10 cellular contexts compared by ENCODE assay signal in the genomic region with DNA sequence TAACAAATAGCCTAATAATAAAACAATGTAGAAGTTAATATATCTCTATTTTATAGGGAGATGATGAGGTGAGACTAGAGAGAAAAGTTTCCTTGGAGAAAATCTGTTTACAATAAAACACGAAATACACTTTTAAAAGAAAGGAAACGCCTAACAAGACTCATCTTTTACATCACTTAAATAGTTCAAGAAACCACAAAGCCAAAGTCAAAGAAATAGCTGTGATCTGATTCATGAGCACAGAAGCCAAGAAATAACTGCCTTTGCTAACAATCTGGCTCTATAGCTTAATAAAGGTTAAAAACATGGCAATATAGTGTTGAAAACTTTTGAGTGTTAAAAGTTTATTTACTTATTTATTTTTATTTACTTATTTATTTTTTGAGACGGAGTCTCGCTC.
A peak's percentile ranks its signal among the peaks of the same experiment; 100 is the strongest.
DNase-seq lines count a peak whose midpoint lies in the region; ATAC-seq and TF ChIP-seq lines count a peak whose summit lies in the region.
"Had no signal": no experiment of that assay in that cellular context is flagged by ENCODE, and none has a peak within 500 bp of the region (broad histone marks: within the 10 kb centered on the region; RNA-seq: fewer than 3 reads in every experiment).

No MANE protein-coding gene starts in this region.

- H3K36me3 ChIP-seq in brain microvascular endothelial cell (replicated peaks) = peaks cover 13% of the 10 kb centered on the region
- H3K36me3 ChIP-seq in muscle layer of duodenum (ENCODE audit: control insufficient read depth in 1 of 2, insufficient read depth in 2 of 2, low read length in 2 of 2) = peaks cover 0 to 19% of the 10 kb centered on the region in 2 donors

- H3K4me1 ChIP-seq in muscle layer of duodenum (ENCODE audit: control insufficient read depth in 1 of 2, insufficient read depth in 2 of 2, low read length in 2 of 2) = peaks cover 0 to 5% of the 10 kb centered on the region in 2 donors
- H3K4me1 ChIP-seq in H9 (ENCODE audit: insufficient read depth, low read length) = no peaks in the 10 kb centered on the region; the same call in 1 of the 2 replicates
- H3K4me1 ChIP-seq: parathyroid adenoma had no signal

- DNase-seq in AG08395 (ENCODE audit: low spot score) = peak; percentile 75
- DNase-seq in HT-29 (ENCODE audit: low spot score) = peak; percentile 29
- peak; percentile 65 for DNase-seq in brain microvascular endothelial cell
- DNase-seq in stimulated activated CD8-positive, alpha-beta memory T cell treated with anti-CD3 and anti-CD28 coated beads, Interleukin-4, amount 100 ng/mL, for 48 hours = no peak
- no peak for DNase-seq in H9
- DNase-seq: NCI-H1436 had no signal

- no peak overlapping the region for H2BK120ac ChIP-seq in H9 (ENCODE audit: low read depth, low read length, poor library complexity, severe bottlenecking)

- no peak for ATAC-seq in HG03571 (IDR thresholded peaks at IDR 0.05; ENCODE audit: unreplicated experiment)
- ATAC-seq in HG02623 (IDR thresholded peaks at IDR 0.05; ENCODE audit: unreplicated experiment) = no peak

- no peak overlapping the region for H2AFZ ChIP-seq in H9 (ENCODE audit: low read length)
- H2AFZ ChIP-seq: parathyroid adenoma had no signal

- no peak overlapping the region for H3K4me3 Mint-ChIP-seq in H9

- no CpG with 5 or more reads among the region's 4 CpGs for WGBS in H9 (ENCODE audit: extremely low coverage, insufficient read length, low lambda C conversion rate)

- no peak overlapping the region for H4K91ac ChIP-seq in H9 (ENCODE audit: insufficient read length, low read depth, low read length)

- H3K27ac Mint-ChIP-seq in H9 = no peak overlapping the region

- H2BK15ac ChIP-seq in H9 (ENCODE audit: low read depth, low read length) = no peak overlapping the region

- H4K20me1 ChIP-seq in H9 (ENCODE audit: control insufficient read depth, insufficient read depth, insufficient read length) = no peaks in the 10 kb centered on the region

- H2BK12ac ChIP-seq in H9 (ENCODE audit: insufficient read length, low read depth, low read length) = no peak overlapping the region

- no peak overlapping the region for H3K4ac ChIP-seq in H9 (ENCODE audit: low read depth, low read length)

- peaks cover 6 to 15% of the 10 kb centered on the region in 2 experiments for H3K4me1 Mint-ChIP-seq in H9

- peaks cover 4% of the 10 kb centered on the region for H3K79me1 ChIP-seq in H9 (ENCODE audit: insufficient read depth, low read depth, low read length, poor library complexity, severe bottlenecking)

- no peak overlapping the region for H4K8ac ChIP-seq in H9 (replicated peaks; ENCODE audit: insufficient read length, low read depth, low read length)

- no peak overlapping the region for H3K14ac ChIP-seq in H9 (ENCODE audit: insufficient read depth, low read length)

- no peak overlapping the region for H3K18ac ChIP-seq in H9 (ENCODE audit: insufficient read length, low read depth, low read length)

- H3K9me3 ChIP-seq in muscle layer of duodenum (ENCODE audit: control insufficient read depth in 1 of 2, low read length in 2 of 2) (no peaks in the 10 kb centered on the region), H9 (ENCODE audit: control insufficient read depth, low read depth, low read length) (no peaks in the 10 kb centered on the region)

- H4K5ac ChIP-seq in H9 (ENCODE audit: insufficient read length, low read depth, low read length) = no peak overlapping the region

- no peaks in the 10 kb centered on the region; the same call in 1 of the 2 replicates for H3K79me2 ChIP-seq in H9 (ENCODE audit: insufficient read depth, low read length)

- peaks cover 16 to 19% of the 10 kb centered on the region in 2 experiments for H3K9me3 Mint-ChIP-seq in H9

- H3K9ac ChIP-seq in H9 (ENCODE audit: extremely low read depth, insufficient read length, low read length) = no peak overlapping the region
- H3K9ac ChIP-seq: parathyroid adenoma had no signal

- no peaks in the 10 kb centered on the region for H3K23me2 ChIP-seq in H9 (ENCODE audit: insufficient read length, low read depth, low read length, poor library complexity, severe bottlenecking)

- peaks cover 17 to 25% (median 19%) of the 10 kb centered on the region in 3 experiments for H3K36me3 Mint-ChIP-seq in H9 (ENCODE audit: insufficient read depth in 1 of 3, low read depth in 3 of 3)

- no peak for TF ChIP-seq CTCF in brain microvascular endothelial cell (IDR thresholded peaks at IDR 0.05; ENCODE audit: low read depth, low read length, missing control alignments)
- TF ChIP-seq CTCF in H9 (conservative IDR thresholded peaks at IDR 0.05) = no peak

- no peak overlapping the region for H2AK5ac ChIP-seq in H9 (ENCODE audit: insufficient read length, low read length)

- in situ Hi-C loops in brain microvascular endothelial cell (cut with HindIII; ENCODE audit: low pct_ligation_motif_present, low sequenced_read_pairs) = no loop called here

- H3K4me3 ChIP-seq in brain microvascular endothelial cell (ENCODE audit: low read depth, low read length) = no peak overlapping the region
- H3K4me3 ChIP-seq in muscle layer of duodenum (ENCODE audit: low read depth in 1 of 2, low read length in 2 of 2) = no peak overlapping the region

- H3K4me2 ChIP-seq in H9 (ENCODE audit: insufficient read depth, insufficient read length, low read length) = no peak overlapping the region

- no peak overlapping the region for H3K23ac ChIP-seq in H9 (ENCODE audit: insufficient read length, low read depth, low read length)

- no peak overlapping the region for H3T11ph ChIP-seq in H9 (ENCODE audit: low read length)

- no peak overlapping the region for H3K56ac ChIP-seq in H9 (ENCODE audit: insufficient read length, low read depth, low read length)

- no peaks in the 10 kb centered on the region for H3K27me3 Mint-ChIP-seq in H9 (ENCODE audit: low read depth)

- H2BK20ac ChIP-seq in H9 (ENCODE audit: low read depth, low read length, poor library complexity, severe bottlenecking) = no peak overlapping the region

- H3K27me3 ChIP-seq in brain microvascular endothelial cell (replicated peaks) = no peaks in the 10 kb centered on the region
- no peaks in the 10 kb centered on the region for H3K27me3 ChIP-seq in muscle layer of duodenum (ENCODE audit: low read depth, low read length)
- no peaks in the 10 kb centered on the region for H3K27me3 ChIP-seq in H9 (ENCODE audit: insufficient read depth, low read length)

- peak overlapping the region; percentile 95 for H3K27ac ChIP-seq in brain microvascular endothelial cell
- peak overlapping the region; percentile 85 for H3K27ac ChIP-seq in muscle layer of duodenum (ENCODE audit: low read length)
- H3K27ac ChIP-seq in H9 (ENCODE audit: insufficient read length, low read depth, low read length) = no peak overlapping the region

- no peak overlapping the region for H2BK5ac ChIP-seq in H9 (ENCODE audit: insufficient read length, low read length)

Comparison
In these comparisons a context has a peak if more than half of its experiments do, and no peak if none do; other contexts are left out.
1. DNase-seq: peak in AG08395 (single experiment), HT-29 (single experiment) and brain microvascular endothelial cell (single experiment); none in stimulated activated CD8-positive, alpha-beta memory T cell treated with anti-CD3 and anti-CD28 coated beads, Interleukin-4, amount 100 ng/mL, for 48 hours (single experiment) and H9 (single experiment).